ENCODE assay signal across 8 cellular contexts in the genomic region with DNA sequence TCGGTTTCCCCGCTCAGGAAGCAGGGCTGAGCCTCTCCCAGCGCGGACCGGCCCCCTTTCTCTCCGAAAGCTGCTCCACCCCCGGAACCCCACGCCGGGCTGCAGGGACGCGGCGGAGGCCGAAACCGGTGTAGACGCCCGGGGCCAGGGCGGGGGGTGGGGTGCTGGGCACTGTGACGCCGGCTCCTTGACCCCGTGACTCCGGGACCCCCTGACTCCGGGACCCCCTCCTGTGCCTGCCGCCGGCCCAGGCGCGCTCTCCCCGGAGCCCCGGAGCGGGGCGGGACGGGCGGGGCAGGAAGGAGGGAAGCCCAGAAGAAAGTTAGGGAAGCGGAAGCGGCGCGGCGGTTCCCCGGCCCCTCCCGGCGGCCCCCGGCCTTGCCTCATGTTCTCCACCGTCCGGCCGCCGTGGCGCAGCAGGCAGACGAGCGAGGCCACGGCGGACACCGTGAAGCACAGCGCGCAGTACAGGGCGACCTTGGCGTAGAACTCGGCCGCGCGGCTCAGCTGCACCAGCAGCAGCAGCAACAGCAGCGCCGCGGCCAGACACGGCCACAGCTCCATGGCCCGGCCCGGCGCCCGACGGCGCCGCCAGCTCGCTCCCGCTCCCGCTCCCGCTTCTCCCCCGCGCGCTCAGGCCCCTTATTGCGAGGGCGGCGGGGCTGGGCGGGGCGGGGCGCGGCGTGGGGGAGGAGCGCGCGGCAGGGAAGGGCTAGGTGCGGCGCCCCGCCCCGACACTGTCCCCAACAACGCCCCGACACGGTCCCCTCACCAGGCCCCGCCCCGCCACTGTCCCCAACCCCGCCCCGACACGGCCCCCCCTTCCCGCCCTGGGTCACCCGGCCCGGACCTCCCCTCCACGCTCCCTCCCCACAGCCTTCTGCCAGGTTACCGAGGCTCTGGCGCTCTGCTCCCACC.
DNase-seq lines count a peak whose midpoint lies in the region; ATAC-seq and TF ChIP-seq lines count a peak whose summit lies in the region.

Gene AGPAT2 (minus strand): TSS at position 664 of the 918 bp plus-strand sequence. CDS start 100 bp downstream, at position 564.

- H3K27me3 Mint-ChIP-seq in memory B cell, result peaks cover 4% of the 10 kb centered on the region

- no peaks in the 10 kb centered on the region for H3K36me3 ChIP-seq in duodenal mucosa (ENCODE audit: control insufficient read depth in 1 of 2, insufficient read depth in 2 of 2, low read length in 2 of 2)

- no peaks in the 10 kb centered on the region for H3K36me3 Mint-ChIP-seq in memory B cell

- no peak for TF ChIP-seq CTCF in HFF-Myc (IDR thresholded peaks at IDR 0.05; ENCODE audit: low read depth, low read length, missing control alignments)

- H3K4me3 Mint-ChIP-seq in memory B cell, result peak within 1 kb of the TSS; percentile 78

- no peaks in the 10 kb centered on the region for H3K27me3 ChIP-seq in duodenal mucosa (ENCODE audit: control insufficient read depth in 1 of 2, insufficient read depth in 2 of 2, low read length in 2 of 2)

- peaks cover 6% of the 10 kb centered on the region for H3K4me1 Mint-ChIP-seq in memory B cell

- H3K27ac ChIP-seq in duodenal mucosa (ENCODE audit: low read depth, low read length), result peak within 1 kb of the TSS; percentile 91

- H3K9me3 Mint-ChIP-seq in memory B cell, result no peaks in the 10 kb centered on the region

- H3K27ac Mint-ChIP-seq in memory B cell, result no peak within 1 kb of the TSS

- H3K4me3 ChIP-seq in HFF-Myc (replicated peaks; ENCODE audit: low read depth, low read length), result peak within 1 kb of the TSS; percentile 75
- peak within 1 kb of the TSS; percentile 77 to 81 for H3K4me3 ChIP-seq in duodenal mucosa (ENCODE audit: low read depth in 1 of 2, low read length in 2 of 2)

- DNase-seq in GDM1 (lab: John Stamatoyannopoulos, UW), result peak; percentile 74
- DNase-seq in HFF-Myc (ENCODE audit: extremely low read depth, low read depth), result no peak
- DNase-seq in NCI-H2227 treated with DMSO at 0.1 percent for 48 hours (lab: John Stamatoyannopoulos, UW), result peak; percentile 9
- peak; percentile 26 to 49 for DNase-seq in activated CD4-positive, alpha-beta T cell treated with anti-CD3 and anti-CD28 coated beads, Interleukin-2, amount 50 U/mL, for 24 hours (ENCODE audit: low read depth in 1 of 2, low spot score in 1 of 2)
- peak; percentile 59 to 60 for DNase-seq in memory B cell (ENCODE audit: low spot score in 2 of 2)
- peak; percentile 61 to 66 for DNase-seq in stimulated activated CD8-positive, alpha-beta memory T cell treated with anti-CD3 and anti-CD28 coated beads, Interleukin-2, amount 100 ng/mL, for 48 hours (ENCODE audit: low read depth in 2 of 2)
- no peak for DNase-seq in dedifferentiated amniotic fluid mesenchymal stem cell (ENCODE audit: extremely low spot score)

- peaks cover 23 to 38% of the 10 kb centered on the region in 2 donors for H3K4me1 ChIP-seq in duodenal mucosa (ENCODE audit: control insufficient read depth in 1 of 2, insufficient read depth in 2 of 2, low read length in 2 of 2)

- peak; percentile 92 for ATAC-seq in memory B cell (ENCODE audit: low read depth)

- H3K9me3 ChIP-seq in duodenal mucosa (ENCODE audit: control insufficient read depth in 1 of 2, low read length in 2 of 2), result no peaks in the 10 kb centered on the region

- H3K9ac ChIP-seq in duodenal mucosa (ENCODE audit: low read depth in 1 of 2, low read length in 2 of 2), result peak within 1 kb of the TSS; percentile 81 to 90

Comparison
In these comparisons a context has a peak if more than half of its experiments do, and no peak if none do; other contexts are left out.
1. DNase-seq: peak in GDM1 (single experiment), NCI-H2227 treated with DMSO at 0.1 percent for 48 hours (single experiment), activated CD4-positive, alpha-beta T cell treated with anti-CD3 and anti-CD28 coated beads, Interleukin-2, amount 50 U/mL, for 24 hours (2 of 2), memory B cell (2 of 2) and stimulated activated CD8-positive, alpha-beta memory T cell treated with anti-CD3 and anti-CD28 coated beads, Interleukin-2, amount 100 ng/mL, for 48 hours (2 of 2); none in HFF-Myc (single experiment) and dedifferentiated amniotic fluid mesenchymal stem cell (single experiment).